ENCODE assay signal across 14 cellular contexts in genomic region chr9:107127608-107128007, GRCh38.
"Had no signal": no experiment of that assay in that cellular context is flagged by ENCODE, and none has a peak within 500 bp of the region (broad histone marks: within the 10 kb centered on the region; RNA-seq: fewer than 3 reads in every experiment).

No MANE protein-coding gene starts in this region.

- H3K4me1 ChIP-seq: esophagus muscularis mucosa, heart left ventricle, upper lobe of right lung had no signal

- H3K4me3 Mint-ChIP-seq: brain; neural crest cell; stimulated activated naive CD8-positive, alpha-beta T cell treated with anti-CD3 and anti-CD28 coated beads, Interleukin-15, Interleukin-2, amounts not matched to agents 100 ng/mL and 50 ng/mL, for 24 hours; T-helper 17 cell had no signal

- H3K4me1 Mint-ChIP-seq: T-helper 17 cell had no signal

- H3K4me3 ChIP-seq: esophagus muscularis mucosa, heart left ventricle, ovary, upper lobe of right lung had no signal

- H3K27ac Mint-ChIP-seq: activated T-helper 2 cell treated with anti-CD3 and anti-CD28 coated beads, Interferon-gamma antibody, Interleukin-2, Interleukin-4, amounts not matched to agents 10 μg/mL and 5 μg/mL and 100 μg/mL, durations not matched to agents 14 hours and 24 hours and 36 hours; brain; stimulated activated naive CD8-positive, alpha-beta T cell treated with anti-CD3 and anti-CD28 coated beads, Interleukin-15, Interleukin-2, amounts not matched to agents 100 ng/mL and 50 ng/mL, for 24 hours; T-helper 17 cell had no signal

- ATAC-seq: activated CD4-positive, CD25-positive, alpha-beta regulatory T cell treated with anti-CD3 and anti-CD28 coated beads, Interleukin-2, amount 50 U/mL, for 24 hours; heart left ventricle; T-helper 17 cell; upper lobe of right lung had no signal

- H3K36me3 Mint-ChIP-seq: brain had no signal

- H3K36me3 ChIP-seq: esophagus muscularis mucosa, heart left ventricle, ovary, upper lobe of right lung had no signal

- DNase-seq: activated naive CD4-positive, alpha-beta T cell treated with anti-CD3 and anti-CD28 coated beads, Interleukin-2, amount 50 U/mL, for 16 hours; amniotic stem cell; cerebellar nuclear complex; heart left ventricle; ovary; stimulated activated CD4-positive, alpha-beta T cell treated with anti-CD3 and anti-CD28 coated beads, Interleukin-2, amount 100 ng/mL, for 48 hours; T-helper 17 cell; upper lobe of right lung had no signal

- H3K27me3 Mint-ChIP-seq: brain had no signal

- H3K9me3 ChIP-seq: esophagus muscularis mucosa, heart left ventricle, ovary, upper lobe of right lung had no signal

- H3K27ac ChIP-seq: esophagus muscularis mucosa, heart left ventricle, ovary, upper lobe of right lung had no signal

- H3K9me3 Mint-ChIP-seq: activated T-helper 2 cell treated with anti-CD3 and anti-CD28 coated beads, Interferon-gamma antibody, Interleukin-2, Interleukin-4, amounts not matched to agents 10 μg/mL and 5 μg/mL and 100 μg/mL, durations not matched to agents 14 hours and 24 hours and 36 hours; brain; neural crest cell; stimulated activated naive CD8-positive, alpha-beta T cell treated with anti-CD3 and anti-CD28 coated beads, Interleukin-15, Interleukin-2, amounts not matched to agents 100 ng/mL and 50 ng/mL, for 24 hours had no signal

- H3K27me3 ChIP-seq: ovary, upper lobe of right lung had no signal
